37 cellular contexts compared by ENCODE assay signal in the genomic region with DNA sequence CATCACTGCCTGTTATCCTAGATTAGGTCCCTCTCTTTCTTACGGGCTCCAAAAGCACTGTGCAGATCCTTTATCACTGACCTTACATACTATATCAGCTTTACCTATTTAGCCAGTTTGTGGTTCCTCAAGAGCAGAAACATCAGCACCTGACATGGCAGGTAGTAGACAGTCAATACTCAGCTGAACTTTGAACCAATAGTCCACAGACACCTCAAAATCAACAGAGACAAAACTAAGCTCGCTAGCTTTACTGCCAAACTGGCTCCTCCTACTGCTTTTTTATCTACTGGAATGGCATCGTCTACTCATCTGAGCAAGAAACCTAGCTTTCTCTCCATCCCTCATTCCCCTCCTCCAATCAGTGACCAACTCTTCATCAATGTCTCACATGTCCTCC. TPM values are rescaled to one million over a fixed set of nuclear protein-coding genes. Genes with fewer than 3 reads are reported as not detected.
"Had no signal": no experiment of that assay in that cellular context is flagged by ENCODE, and none has a peak within 500 bp of the region (broad histone marks: within the 10 kb centered on the region; RNA-seq: fewer than 3 reads in every experiment).

No MANE protein-coding gene starts in this region.

- H3K27me3 ChIP-seq: adrenal gland, brain microvascular endothelial cell, esophagus muscularis mucosa, gastrocnemius medialis had no signal

- H3K4me3 Mint-ChIP-seq: activated CD4-positive, alpha-beta memory T cell treated with anti-CD3 and anti-CD28 coated beads for 36 hours; activated CD4-positive, alpha-beta T cell treated with anti-CD3 and anti-CD28 coated beads for 36 hours; activated CD4-positive, alpha-beta T cell treated with anti-CD3 and anti-CD28 coated beads, Interleukin-2, amount 10 ng/mL, durations not matched to agents 24 days and 14 days; activated CD8-positive, alpha-beta memory T cell treated with anti-CD3 and anti-CD28 coated beads, Interleukin-2, amount 10 ng/mL, durations not matched to agents 7 days and 5 days; activated CD8-positive, alpha-beta T cell treated with anti-CD3 and anti-CD28 coated beads, Interleukin-2, amount 10 ng/mL, durations not matched to agents 7 days and 5 days; activated naive CD4-positive, alpha-beta T cell treated with anti-CD3 and anti-CD28 coated beads for 36 hours; activated naive CD4-positive, alpha-beta T cell treated with anti-CD3 and anti-CD28 coated beads, Interleukin-2, amount 50 U/mL, for 24 hours; activated naive CD8-positive, alpha-beta T cell treated with anti-CD3 and anti-CD28 coated beads for 36 hours; activated naive CD8-positive, alpha-beta T cell treated with anti-CD3 and anti-CD28 coated beads, Interleukin-2, amount 50 U/mL, for 24 hours; activated T-helper 1 cell treated with anti-CD3 and anti-CD28 coated beads, Interleukin-12 subunit alpha, Interleukin-12 subunit beta, Interleukin-2, Interleukin-4 antibody, amounts not matched to agents 30 ng/mL and 10 ng/mL and 1 ng/mL, durations not matched to agents 14 hours and 24 hours and 36 hours; central memory CD8-positive, alpha-beta T cell; effector memory CD8-positive, alpha-beta T cell had no signal

- H3K4me1 ChIP-seq: adrenal gland, esophagus muscularis mucosa, foreskin keratinocyte, gastrocnemius medialis had no signal

- H3K4me1 Mint-ChIP-seq: activated CD4-positive, alpha-beta T cell treated with anti-CD3 and anti-CD28 coated beads, Interleukin-2, amount 10 ng/mL, durations not matched to agents 24 days and 14 days; activated CD8-positive, alpha-beta memory T cell treated with anti-CD3 and anti-CD28 coated beads, Interleukin-2, amount 10 ng/mL, durations not matched to agents 7 days and 5 days; activated naive CD4-positive, alpha-beta T cell treated with anti-CD3 and anti-CD28 coated beads, Interleukin-2, amount 50 U/mL, for 24 hours; activated naive CD8-positive, alpha-beta T cell treated with anti-CD3 and anti-CD28 coated beads for 36 hours; activated naive CD8-positive, alpha-beta T cell treated with anti-CD3 and anti-CD28 coated beads, Interleukin-2, amount 50 U/mL, for 24 hours; central memory CD8-positive, alpha-beta T cell had no signal

- ATAC-seq: activated CD4-positive, alpha-beta T cell treated with anti-CD3 and anti-CD28 coated beads for 36 hours; activated CD8-positive, alpha-beta memory T cell treated with anti-CD3 and anti-CD28 coated beads, Interleukin-2, amount 10 ng/mL, durations not matched to agents 7 days and 5 days; activated CD8-positive, alpha-beta T cell treated with anti-CD3 and anti-CD28 coated beads, Interleukin-2, amount 10 ng/mL, durations not matched to agents 7 days and 5 days; activated naive CD8-positive, alpha-beta T cell treated with anti-CD3 and anti-CD28 coated beads, Interleukin-2, amount 50 U/mL, for 24 hours; effector memory CD8-positive, alpha-beta T cell; foreskin keratinocyte; gastrocnemius medialis had no signal

- H3K4me3 ChIP-seq: adrenal gland, esophagus muscularis mucosa, gastrocnemius medialis had no signal

- FAIRE-seq: astrocyte, bronchial epithelial cell, colon had no signal

- H3K27ac Mint-ChIP-seq: activated CD4-positive, alpha-beta memory T cell treated with anti-CD3 and anti-CD28 coated beads for 36 hours; activated CD4-positive, alpha-beta T cell treated with anti-CD3 and anti-CD28 coated beads for 36 hours; activated CD4-positive, alpha-beta T cell treated with anti-CD3 and anti-CD28 coated beads, Interleukin-2, amount 10 ng/mL, durations not matched to agents 24 days and 14 days; activated CD8-positive, alpha-beta memory T cell treated with anti-CD3 and anti-CD28 coated beads, Interleukin-2, amount 10 ng/mL, durations not matched to agents 7 days and 5 days; activated CD8-positive, alpha-beta T cell treated with anti-CD3 and anti-CD28 coated beads, Interleukin-2, amount 10 ng/mL, durations not matched to agents 7 days and 5 days; activated naive CD4-positive, alpha-beta T cell treated with anti-CD3 and anti-CD28 coated beads for 36 hours; activated naive CD4-positive, alpha-beta T cell treated with anti-CD3 and anti-CD28 coated beads, Interleukin-2, amount 50 U/mL, for 24 hours; activated naive CD8-positive, alpha-beta T cell treated with anti-CD3 and anti-CD28 coated beads for 36 hours; activated naive CD8-positive, alpha-beta T cell treated with anti-CD3 and anti-CD28 coated beads, Interleukin-2, amount 50 U/mL, for 24 hours; activated T-helper 1 cell treated with anti-CD3 and anti-CD28 coated beads, Interleukin-12 subunit alpha, Interleukin-12 subunit beta, Interleukin-2, Interleukin-4 antibody, amounts not matched to agents 30 ng/mL and 10 ng/mL and 1 ng/mL, durations not matched to agents 14 hours and 24 hours and 36 hours; activated T-helper 2 cell treated with anti-CD3 and anti-CD28 coated beads, Interferon-gamma antibody, Interleukin-2, Interleukin-4, amounts not matched to agents 10 μg/mL and 5 μg/mL and 100 μg/mL, durations not matched to agents 14 hours and 24 hours and 36 hours; effector memory CD8-positive, alpha-beta T cell had no signal

- H3K36me3 Mint-ChIP-seq: activated CD4-positive, alpha-beta memory T cell treated with anti-CD3 and anti-CD28 coated beads for 36 hours; activated CD8-positive, alpha-beta memory T cell treated with anti-CD3 and anti-CD28 coated beads, Interleukin-2, amount 10 ng/mL, durations not matched to agents 7 days and 5 days; activated naive CD4-positive, alpha-beta T cell treated with anti-CD3 and anti-CD28 coated beads, Interleukin-2, amount 50 U/mL, for 24 hours; activated naive CD8-positive, alpha-beta T cell treated with anti-CD3 and anti-CD28 coated beads for 36 hours had no signal

- DNase-seq: activated CD4-positive, alpha-beta memory T cell treated with anti-CD3 and anti-CD28 coated beads for 36 hours; activated CD4-positive, alpha-beta T cell treated with anti-CD3 and anti-CD28 coated beads for 36 hours; activated CD4-positive, alpha-beta T cell treated with anti-CD3 and anti-CD28 coated beads, Interleukin-2, amount 10 ng/mL, durations not matched to agents 24 days and 14 days; activated CD4-positive, CD25-positive, alpha-beta regulatory T cell; activated CD4-positive, CD25-positive, alpha-beta regulatory T cell treated with anti-CD3 and anti-CD28 coated beads, Interleukin-2, amount 50 U/mL, for 72 hours; activated CD8-positive, alpha-beta memory T cell treated with anti-CD3 and anti-CD28 coated beads, Interleukin-2, amount 10 ng/mL, durations not matched to agents 7 days and 5 days; activated CD8-positive, alpha-beta memory T cell treated with anti-CD3 and anti-CD28 coated beads, Interleukin-2, amount 50 U/mL, for 4 hours; activated CD8-positive, alpha-beta T cell treated with anti-CD3 and anti-CD28 coated beads, Interleukin-2, amount 10 ng/mL, durations not matched to agents 7 days and 5 days; activated effector memory CD4-positive, alpha-beta T cell treated with anti-CD3 and anti-CD28 coated beads, Interleukin-2, amount 50 U/mL, for 16 hours; activated naive CD4-positive, alpha-beta T cell treated with anti-CD3 and anti-CD28 coated beads for 36 hours; activated naive CD8-positive, alpha-beta T cell treated with anti-CD3 and anti-CD28 coated beads for 36 hours; activated naive CD8-positive, alpha-beta T cell treated with anti-CD3 and anti-CD28 coated beads, Interleukin-2, amount 50 U/mL, for 24 hours; activated T-cell treated with anti-CD3 and anti-CD28 coated beads, Interleukin-2, amount 50 U/mL, for 1 hour; activated T-cell treated with anti-CD3 and anti-CD28 coated beads, Interleukin-2, amount 50 U/mL, for 48 hours; adrenal gland; amygdala; brain microvascular endothelial cell; cortex of kidney; dermis blood vessel endothelial cell; effector CD4-positive, alpha-beta T cell; effector memory CD8-positive, alpha-beta T cell; erythroblast; foreskin keratinocyte; gastrocnemius medialis; glutamatergic neuron; T-helper 2 cell had no signal

- H3K27ac ChIP-seq: adrenal gland, brain microvascular endothelial cell, esophagus muscularis mucosa, foreskin keratinocyte, gastrocnemius medialis had no signal

- H3K9me3 Mint-ChIP-seq: activated CD4-positive, alpha-beta memory T cell treated with anti-CD3 and anti-CD28 coated beads for 36 hours; activated CD4-positive, alpha-beta T cell treated with anti-CD3 and anti-CD28 coated beads, Interleukin-2, amount 10 ng/mL, durations not matched to agents 24 days and 14 days; activated naive CD4-positive, alpha-beta T cell treated with anti-CD3 and anti-CD28 coated beads for 36 hours; activated naive CD4-positive, alpha-beta T cell treated with anti-CD3 and anti-CD28 coated beads, Interleukin-2, amount 50 U/mL, for 24 hours; activated naive CD8-positive, alpha-beta T cell treated with anti-CD3 and anti-CD28 coated beads for 36 hours; activated naive CD8-positive, alpha-beta T cell treated with anti-CD3 and anti-CD28 coated beads, Interleukin-2, amount 50 U/mL, for 24 hours; activated T-helper 1 cell treated with anti-CD3 and anti-CD28 coated beads, Interleukin-12 subunit alpha, Interleukin-12 subunit beta, Interleukin-2, Interleukin-4 antibody, amounts not matched to agents 30 ng/mL and 10 ng/mL and 1 ng/mL, durations not matched to agents 14 hours and 24 hours and 36 hours; activated T-helper 2 cell treated with anti-CD3 and anti-CD28 coated beads, Interferon-gamma antibody, Interleukin-2, Interleukin-4, amounts not matched to agents 10 μg/mL and 5 μg/mL and 100 μg/mL, durations not matched to agents 14 hours and 24 hours and 36 hours; central memory CD8-positive, alpha-beta T cell; effector memory CD8-positive, alpha-beta T cell had no signal

- H3K9me3 ChIP-seq: adrenal gland, esophagus muscularis mucosa, gastrocnemius medialis had no signal

- H3K36me3 ChIP-seq: adrenal gland, brain microvascular endothelial cell, esophagus muscularis mucosa, gastrocnemius medialis had no signal

RNA-seq across cellular contexts. Expression of a gene that starts 5.6 kb away (rescaled TPM):
- total RNA-seq: activated CD4-positive, alpha-beta T cell treated with anti-CD3 and anti-CD28 coated beads, Interleukin-2, amount 10 ng/mL, durations not matched to agents 24 days and 14 days; activated CD8-positive, alpha-beta memory T cell treated with anti-CD3 and anti-CD28 coated beads, Interleukin-2, amount 10 ng/mL, durations not matched to agents 7 days and 5 days; activated CD8-positive, alpha-beta T cell treated with anti-CD3 and anti-CD28 coated beads, Interleukin-2, amount 10 ng/mL, durations not matched to agents 7 days and 5 days; activated naive CD8-positive, alpha-beta T cell treated with anti-CD3 and anti-CD28 coated beads for 36 hours; activated T-helper 1 cell treated with anti-CD3 and anti-CD28 coated beads, Interleukin-12 subunit alpha, Interleukin-12 subunit beta, Interleukin-2, Interleukin-4 antibody, amounts not matched to agents 30 ng/mL and 10 ng/mL and 1 ng/mL, durations not matched to agents 14 hours and 24 hours and 36 hours; adrenal gland; astrocyte; bronchial epithelial cell; cardiac septum; chondrocyte; dermis blood vessel endothelial cell; esophagus muscularis mucosa; foreskin keratinocyte; gastrocnemius medialis; T-helper 1 cell treated with Interleukin-12 subunit alpha and Interleukin-12 subunit beta and Interleukin-4 antibody, amounts not matched to agents 30 ng/mL and 1 ng/mL, for 36 hours had no signal
- polyA plus RNA-seq: adrenal gland, foreskin keratinocyte had no signal

RNA-seq across cellular contexts. Expression of a gene that starts 52.5 kb away (rescaled TPM):
- total RNA-seq: activated CD4-positive, alpha-beta T cell treated with anti-CD3 and anti-CD28 coated beads, Interleukin-2, amount 10 ng/mL, durations not matched to agents 24 days and 14 days; activated CD8-positive, alpha-beta memory T cell treated with anti-CD3 and anti-CD28 coated beads, Interleukin-2, amount 10 ng/mL, durations not matched to agents 7 days and 5 days; activated CD8-positive, alpha-beta T cell treated with anti-CD3 and anti-CD28 coated beads, Interleukin-2, amount 10 ng/mL, durations not matched to agents 7 days and 5 days; activated naive CD8-positive, alpha-beta T cell treated with anti-CD3 and anti-CD28 coated beads for 36 hours; activated T-helper 1 cell treated with anti-CD3 and anti-CD28 coated beads, Interleukin-12 subunit alpha, Interleukin-12 subunit beta, Interleukin-2, Interleukin-4 antibody, amounts not matched to agents 30 ng/mL and 10 ng/mL and 1 ng/mL, durations not matched to agents 14 hours and 24 hours and 36 hours; activated T-helper 2 cell treated with anti-CD3 and anti-CD28 coated beads, Interferon-gamma antibody, Interleukin-2, Interleukin-4, amounts not matched to agents 10 μg/mL and 5 μg/mL and 100 μg/mL, durations not matched to agents 14 hours and 24 hours and 36 hours; adrenal gland; astrocyte; bronchial epithelial cell; cardiac septum; chondrocyte; dermis blood vessel endothelial cell; esophagus muscularis mucosa; foreskin keratinocyte; gastrocnemius medialis had no signal
- polyA plus RNA-seq: adrenal gland, foreskin keratinocyte had no signal
